ENCODE assay signal across 22 cellular contexts in genomic region chr4:8643986-8644385, GRCh38. TPM values are rescaled to one million over a fixed set of nuclear protein-coding genes. Genes with fewer than 3 reads are reported as not detected.
"Had no signal": no experiment of that assay in that cellular context is flagged by ENCODE, and none has a peak within 500 bp of the region (broad histone marks: within the 10 kb centered on the region; RNA-seq: fewer than 3 reads in every experiment).

No MANE protein-coding gene starts in this region.

- H3K36me3 Mint-ChIP-seq: stimulated activated effector memory CD8-positive, alpha-beta T cell treated with anti-CD3 and anti-CD28 coated beads, Interleukin-12 subunit alpha, Interleukin-12 subunit beta, amount 100 ng/mL, for 72 hours had no signal

- H3K4me3 Mint-ChIP-seq: activated CD4-positive, alpha-beta T cell treated with anti-CD3 and anti-CD28 coated beads, Interleukin-2, amount 10 ng/mL, durations not matched to agents 7 days and 5 days; activated T-cell treated with anti-CD3 and anti-CD28 coated beads, Interleukin-2, amount 50 U/mL, for 72 hours; central memory CD8-positive, alpha-beta T cell; nephron; stimulated activated effector memory CD8-positive, alpha-beta T cell treated with anti-CD3 and anti-CD28 coated beads, Interleukin-12 subunit alpha, Interleukin-12 subunit beta, amount 100 ng/mL, for 72 hours had no signal

- H3K9ac ChIP-seq: SK-N-SH had no signal

- H3K27me3 ChIP-seq: gastrocnemius medialis, testis had no signal

- ATAC-seq: activated T-cell treated with anti-CD3 and anti-CD28 coated beads, Interleukin-2, amount 50 U/mL, for 72 hours; esophagus mucosa; gastrocnemius medialis; left ventricle myocardium superior; right cardiac atrium; stimulated activated effector memory CD8-positive, alpha-beta T cell treated with anti-CD3 and anti-CD28 coated beads, Interleukin-12 subunit alpha, Interleukin-12 subunit beta, amount 100 ng/mL, for 72 hours had no signal

- H3K9me3 Mint-ChIP-seq: activated CD4-positive, alpha-beta T cell treated with anti-CD3 and anti-CD28 coated beads, Interleukin-2, amount 10 ng/mL, durations not matched to agents 7 days and 5 days; activated T-cell treated with anti-CD3 and anti-CD28 coated beads, Interleukin-2, amount 50 U/mL, for 72 hours; central memory CD8-positive, alpha-beta T cell; nephron; stimulated activated effector memory CD8-positive, alpha-beta T cell treated with anti-CD3 and anti-CD28 coated beads, Interleukin-12 subunit alpha, Interleukin-12 subunit beta, amount 100 ng/mL, for 72 hours had no signal

- H3K4me2 ChIP-seq: SK-N-SH, smooth muscle cell had no signal

- H3K4me1 Mint-ChIP-seq: activated CD4-positive, alpha-beta T cell treated with anti-CD3 and anti-CD28 coated beads, Interleukin-2, amount 10 ng/mL, durations not matched to agents 7 days and 5 days; central memory CD8-positive, alpha-beta T cell; nephron had no signal

- H3K4me3 ChIP-seq: gastrocnemius medialis, smooth muscle cell, testis had no signal

- DNase-seq: activated CD4-positive, alpha-beta T cell treated with anti-CD3 and anti-CD28 coated beads, Interleukin-2, amount 10 ng/mL, durations not matched to agents 7 days and 5 days; activated effector memory CD4-positive, alpha-beta T cell treated with anti-CD3 and anti-CD28 coated beads, Interleukin-2, amount 50 U/mL, for 16 hours; activated naive CD4-positive, alpha-beta T cell treated with anti-CD3 and anti-CD28 coated beads, Interleukin-2, amount 50 U/mL, for 16 hours; activated T-cell treated with anti-CD3 and anti-CD28 coated beads, Interleukin-2, amount 50 U/mL, for 72 hours; brain microvascular endothelial cell; cortex of kidney; effector CD4-positive, alpha-beta T cell; gastrocnemius medialis; left ventricle myocardium superior; mesenchymal stem cell; nucleus accumbens; SK-N-SH; stimulated activated CD4-positive, alpha-beta T cell treated with anti-CD3 and anti-CD28 coated beads, Interleukin-4, amount 100 ng/mL, for 1 hour; T1000; testis had no signal

- H3K4me1 ChIP-seq: gastrocnemius medialis, testis had no signal

- H3K27ac ChIP-seq: brain microvascular endothelial cell, gastrocnemius medialis, testis had no signal

- H3K27ac Mint-ChIP-seq: activated CD4-positive, alpha-beta T cell treated with anti-CD3 and anti-CD28 coated beads, Interleukin-2, amount 10 ng/mL, durations not matched to agents 7 days and 5 days; activated T-cell treated with anti-CD3 and anti-CD28 coated beads, Interleukin-2, amount 50 U/mL, for 72 hours; nephron; progenitor cell of endocrine pancreas; stimulated activated effector memory CD8-positive, alpha-beta T cell treated with anti-CD3 and anti-CD28 coated beads, Interleukin-12 subunit alpha, Interleukin-12 subunit beta, amount 100 ng/mL, for 72 hours had no signal

- H3K36me3 ChIP-seq: brain microvascular endothelial cell, gastrocnemius medialis had no signal

- H3K9me3 ChIP-seq: gastrocnemius medialis, SK-N-SH, testis had no signal

- H3K27me3 Mint-ChIP-seq: activated CD4-positive, alpha-beta T cell treated with anti-CD3 and anti-CD28 coated beads, Interleukin-2, amount 10 ng/mL, durations not matched to agents 7 days and 5 days had no signal

RNA-seq across cellular contexts. Expression of gene CPZ, which starts 51.4 kb away (rescaled TPM):
- total RNA-seq: activated CD4-positive, alpha-beta T cell treated with anti-CD3 and anti-CD28 coated beads, Interleukin-2, amount 10 ng/mL, durations not matched to agents 7 days and 5 days; activated T-cell treated with anti-CD3 and anti-CD28 coated beads, Interleukin-2, amount 50 U/mL, for 72 hours; gastrocnemius medialis had no signal
- polyA plus RNA-seq: SK-N-SH had no signal
